ENCODE assay signal across 10 cellular contexts in the genomic region with DNA sequence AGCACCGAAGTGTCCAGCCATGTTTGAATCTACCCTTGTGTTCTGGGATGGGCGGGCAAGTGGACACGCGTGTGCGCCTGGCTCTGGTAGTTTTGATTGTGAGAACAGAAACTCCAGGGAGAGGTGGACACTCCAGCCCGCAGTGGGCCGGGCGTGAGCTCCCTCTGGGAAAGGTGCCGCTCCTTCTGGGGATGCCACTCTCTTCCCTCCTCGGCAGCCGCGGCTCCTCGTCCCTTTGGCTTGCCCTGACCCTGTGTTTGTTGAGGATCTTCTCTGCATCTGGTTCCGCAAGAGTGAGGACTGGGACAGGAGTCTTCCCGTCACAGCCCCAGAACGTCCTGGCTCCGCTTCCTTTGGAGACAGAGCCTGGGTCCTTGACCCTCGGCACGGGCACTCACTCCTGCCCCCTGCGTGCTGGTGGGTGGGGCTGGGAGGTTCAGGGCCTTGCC. TPM values are rescaled to one million over a fixed set of nuclear protein-coding genes. Genes with fewer than 3 reads are reported as not detected.
A peak's percentile ranks its signal among the peaks of the same experiment; 100 is the strongest.
DNase-seq lines count a peak whose midpoint lies in the region; ATAC-seq, FAIRE-seq and TF ChIP-seq lines count a peak whose summit lies in the region.
"Had no signal": no experiment of that assay in that cellular context is flagged by ENCODE, and none has a peak within 500 bp of the region (broad histone marks: within the 10 kb centered on the region; RNA-seq: fewer than 3 reads in every experiment).

No MANE protein-coding gene starts in this region.

- intact Hi-C loops in kidney (cut with DNase I) = no loop called here
- intact Hi-C loops in stomach (cut with DNase I; ENCODE audit: low total_unique reads) = loop anchor here (10.0 kb wide), 1 partner anchor 274 kb away; a partner anchor contains a TSS

- H3K9me3 ChIP-seq in kidney (ENCODE audit: control insufficient read depth in 1 of 2, low read length in 2 of 2) (no peaks in the 10 kb centered on the region), stomach (no peaks in the 10 kb centered on the region)

- H3K4me3 Mint-ChIP-seq in T-helper 2 cell treated with Interferon-gamma antibody and Interleukin-4, amounts not matched to agents 5 μg/mL and 100 μg/mL, for 36 hours = peak overlapping the region; percentile 90

- H3K36me3 ChIP-seq in kidney (ENCODE audit: control insufficient read depth in 1 of 2, insufficient read depth in 2 of 2, low read length in 2 of 2) = peaks cover 0 to 2% of the 10 kb centered on the region in 2 donors
- peaks cover 0 to 12% (median 7%) of the 10 kb centered on the region in 4 donors for H3K36me3 ChIP-seq in stomach

- TF ChIP-seq EP300 in stomach (IDR thresholded peaks at IDR 0.05) = no peak

- 38 to 61% (median 52%) methylated on average over 17 to 20 of the region's 20 CpGs for WGBS in stomach, 5 donors

- ATAC-seq in activated naive CD4-positive, alpha-beta T cell treated with anti-CD3 and anti-CD28 coated beads, Interleukin-2, amount 50 U/mL, for 72 hours = no peak
- ATAC-seq in GM21390 (IDR thresholded peaks at IDR 0.05; ENCODE audit: unreplicated experiment) = no peak
- ATAC-seq in GM21447 (IDR thresholded peaks at IDR 0.05; ENCODE audit: unreplicated experiment) = no peak
- no peak for ATAC-seq in GM21360 (IDR thresholded peaks at IDR 0.05; ENCODE audit: unreplicated experiment)

- H3K27ac Mint-ChIP-seq in T-helper 2 cell treated with Interferon-gamma antibody and Interleukin-4, amounts not matched to agents 5 μg/mL and 100 μg/mL, for 36 hours = peak overlapping the region; percentile 91
- peak overlapping the region; percentile 97 to 98 for H3K27ac Mint-ChIP-seq in activated naive CD4-positive, alpha-beta T cell treated with anti-CD3 and anti-CD28 coated beads, Interleukin-2, amount 50 U/mL, for 72 hours

- H3K9ac ChIP-seq in kidney (ENCODE audit: low read length in 2 of 2) = peak overlapping the region; percentile 6 to 52

- peaks cover 70% of the 10 kb centered on the region for H3K4me1 Mint-ChIP-seq in T-helper 2 cell treated with Interferon-gamma antibody and Interleukin-4, amounts not matched to agents 5 μg/mL and 100 μg/mL, for 36 hours (ENCODE audit: low read depth)

- no peaks in the 10 kb centered on the region for H3K27me3 Mint-ChIP-seq in T-helper 2 cell treated with Interferon-gamma antibody and Interleukin-4, amounts not matched to agents 5 μg/mL and 100 μg/mL, for 36 hours (ENCODE audit: low read depth)

- no peaks in the 10 kb centered on the region for H3K9me3 Mint-ChIP-seq in T-helper 2 cell treated with Interferon-gamma antibody and Interleukin-4, amounts not matched to agents 5 μg/mL and 100 μg/mL, for 36 hours
- no peaks in the 10 kb centered on the region for H3K9me3 Mint-ChIP-seq in activated naive CD4-positive, alpha-beta T cell treated with anti-CD3 and anti-CD28 coated beads, Interleukin-2, amount 50 U/mL, for 72 hours

- H3K27me3 ChIP-seq in stomach = no peaks in the 10 kb centered on the region

- no peak for TF ChIP-seq CTCF in kidney (IDR thresholded peaks at IDR 0.05; ENCODE audit: borderline replicate concordance, extremely low read depth, insufficient read depth)
- TF ChIP-seq CTCF in stomach (IDR thresholded peaks at IDR 0.05) = no peak

- H3K27ac ChIP-seq in kidney (ENCODE audit: low read depth in 2 of 2, low read length in 2 of 2) (no peak overlapping the region), stomach (peak overlapping the region in 4 of 5 donors; percentile 97 to 100 (median 99))

- H3K36me3 Mint-ChIP-seq in T-helper 2 cell treated with Interferon-gamma antibody and Interleukin-4, amounts not matched to agents 5 μg/mL and 100 μg/mL, for 36 hours (ENCODE audit: low read depth) = peaks cover 28% of the 10 kb centered on the region
- H3K36me3 Mint-ChIP-seq in activated naive CD4-positive, alpha-beta T cell treated with anti-CD3 and anti-CD28 coated beads, Interleukin-2, amount 50 U/mL, for 72 hours = peaks cover 52 to 58% of the 10 kb centered on the region in 2 donors

- H3K4me3 ChIP-seq in kidney (ENCODE audit: low read length in 2 of 2) = peak overlapping the region; percentile 87 to 89
- H3K4me3 ChIP-seq in stomach = peak overlapping the region; percentile 93 to 99 (median 96)

- H3K4me1 ChIP-seq in kidney (ENCODE audit: control insufficient read depth in 1 of 2, insufficient read depth in 1 of 2, low read depth in 1 of 2, low read length in 2 of 2) (peaks cover 17 to 23% of the 10 kb centered on the region in 2 donors), stomach (peaks cover 28 to 78% (median 62%) of the 10 kb centered on the region in 4 donors)

- FAIRE-seq in kidney (lab: Jason Lieb, UNC) = no peak
- FAIRE-seq: A204.1, TTC549 had no signal

- no peak for DNase-seq in T-helper 2 cell treated with Interferon-gamma antibody and Interleukin-4, amounts not matched to agents 5 μg/mL and 100 μg/mL, for 36 hours (ENCODE audit: low spot score)
- no peak for DNase-seq in T-helper 2 cell
- DNase-seq in activated naive CD4-positive, alpha-beta T cell treated with anti-CD3 and anti-CD28 coated beads, Interleukin-2, amount 50 U/mL, for 72 hours (ENCODE audit: low spot score in 2 of 2) = no peak
- DNase-seq in kidney = peak; percentile 78
- no peak for DNase-seq in stomach

- TF ChIP-seq POLR2A in stomach (IDR thresholded peaks at IDR 0.05) = no peak

RNA-seq across cellular contexts. Expression of a gene that starts 1.3 kb away (rescaled TPM):
- 10 to 100 TPM; 37.5 to 81.4 TPM for total RNA-seq in activated naive CD4-positive, alpha-beta T cell treated with anti-CD3 and anti-CD28 coated beads, Interleukin-2, amount 50 U/mL, for 72 hours
- 21.8 TPM for total RNA-seq in kidney
- 11.1 TPM for polyA plus RNA-seq in kidney (ENCODE audit: insufficient read depth, low read depth, low replicate concordance)
- total RNA-seq in stomach = 10 to 100 TPM in 4 of 5 donors, 1 to 10 TPM in 1; 7.6 to 50.7 (median 18.7) TPM
- polyA plus RNA-seq in stomach = 10 to 100 TPM; 10.7 to 18.0 (median 11.2) TPM

Comparison
In these comparisons a context has a peak if more than half of its experiments do, and no peak if none do; other contexts are left out.
1. H3K27ac ChIP-seq: peak in stomach (4 of 5); none in kidney (0 of 2).